In the genomic region with DNA sequence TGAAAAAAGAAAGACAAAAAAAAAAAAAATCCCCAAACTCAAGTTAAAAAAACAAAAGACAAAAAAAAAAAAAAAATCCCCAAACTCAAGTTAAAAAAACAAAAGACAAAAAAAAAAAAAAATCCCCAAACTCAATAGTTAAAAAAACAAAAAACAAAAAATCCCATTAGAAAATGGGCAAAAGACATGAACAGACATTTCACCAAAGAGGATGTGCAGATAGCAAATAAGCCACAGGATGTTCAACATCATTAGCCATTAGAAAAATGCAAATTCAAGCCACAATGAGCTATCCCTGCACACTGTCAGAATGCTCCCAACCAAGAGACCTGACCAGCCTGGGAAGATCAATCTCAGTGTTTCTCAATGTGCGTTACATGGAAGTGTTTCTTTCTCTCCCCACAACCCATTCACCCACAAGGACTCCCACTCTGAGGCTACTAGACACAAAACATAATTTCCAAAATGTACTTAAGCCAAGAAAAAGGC, we compare ENCODE assay signal across 20 cellular contexts. TPM values are rescaled to one million over a fixed set of nuclear protein-coding genes. Genes with fewer than 3 reads are reported as not detected.
"Had no signal": no experiment of that assay in that cellular context is flagged by ENCODE, and none has a peak within 500 bp of the region (broad histone marks: within the 10 kb centered on the region; RNA-seq: fewer than 3 reads in every experiment).

No MANE protein-coding gene starts in this region.

- H3K4me1 ChIP-seq: colonic mucosa had no signal

- H3K27me3 Mint-ChIP-seq: activated CD8-positive, alpha-beta T cell treated with anti-CD3 and anti-CD28 coated beads for 36 hours; naive thymus-derived CD8-positive, alpha-beta T cell; stimulated activated naive CD8-positive, alpha-beta T cell treated with anti-CD3 and anti-CD28 coated beads, Interleukin-15, Interleukin-2, amounts not matched to agents 100 ng/mL and 50 ng/mL, for 24 hours had no signal

- H3K4me3 ChIP-seq: cardiac muscle cell, colonic mucosa, sigmoid colon, testis had no signal

- H3K4me3 Mint-ChIP-seq: activated CD8-positive, alpha-beta T cell treated with anti-CD3 and anti-CD28 coated beads for 36 hours; naive thymus-derived CD8-positive, alpha-beta T cell; stimulated activated naive CD8-positive, alpha-beta T cell treated with anti-CD3 and anti-CD28 coated beads, Interleukin-15, Interleukin-2, amounts not matched to agents 100 ng/mL and 50 ng/mL, for 24 hours had no signal

- H3K9me3 Mint-ChIP-seq: activated CD8-positive, alpha-beta T cell treated with anti-CD3 and anti-CD28 coated beads for 36 hours; immature natural killer cell; stimulated activated naive CD8-positive, alpha-beta T cell treated with anti-CD3 and anti-CD28 coated beads, Interleukin-15, Interleukin-2, amounts not matched to agents 100 ng/mL and 50 ng/mL, for 24 hours had no signal

- H3K27ac Mint-ChIP-seq: activated CD8-positive, alpha-beta T cell treated with anti-CD3 and anti-CD28 coated beads for 36 hours; naive thymus-derived CD8-positive, alpha-beta T cell; stimulated activated naive CD8-positive, alpha-beta T cell treated with anti-CD3 and anti-CD28 coated beads, Interleukin-15, Interleukin-2, amounts not matched to agents 100 ng/mL and 50 ng/mL, for 24 hours had no signal

- H3K27ac ChIP-seq: cardiac muscle cell, colonic mucosa, sigmoid colon, WERI-Rb-1 had no signal

- H3K27me3 ChIP-seq: cardiac muscle cell, colonic mucosa, sigmoid colon, testis had no signal

- ATAC-seq: activated CD8-positive, alpha-beta T cell treated with anti-CD3 and anti-CD28 coated beads for 36 hours; naive thymus-derived CD8-positive, alpha-beta T cell had no signal

- DNase-seq: activated CD4-positive, alpha-beta T cell treated with anti-CD3 and anti-CD28 coated beads for 4 hours; activated CD8-positive, alpha-beta T cell treated with anti-CD3 and anti-CD28 coated beads for 36 hours; activated naive CD4-positive, alpha-beta T cell; colonic mucosa; immature natural killer cell; mammary epithelial cell; naive thymus-derived CD8-positive, alpha-beta T cell; sigmoid colon; stimulated activated CD4-positive, alpha-beta T cell treated with anti-CD3 and anti-CD28 coated beads, Interleukin-12 subunit alpha, Interleukin-12 subunit beta, amount 100 ng/mL, for 4 hours; stimulated activated CD4-positive, alpha-beta T cell treated with anti-CD3 and anti-CD28 coated beads, Interleukin-4, amount 100 ng/mL, for 1 hour; stimulated activated CD8-positive, alpha-beta memory T cell treated with anti-CD3 and anti-CD28 coated beads, Interleukin-4, amount 100 ng/mL, for 48 hours; T-helper 9 cell; testis; WERI-Rb-1 had no signal

- H3K4me1 Mint-ChIP-seq: immature natural killer cell had no signal

- H3K9me3 ChIP-seq: colonic mucosa, sigmoid colon, testis had no signal

RNA-seq across cellular contexts. Expression of a gene that starts 33.9 kb away (rescaled TPM):
- total RNA-seq: activated CD8-positive, alpha-beta T cell treated with anti-CD3 and anti-CD28 coated beads for 36 hours; cardiac muscle cell; colonic mucosa; epithelial cell of proximal tubule; mammary epithelial cell; mononuclear cell; naive thymus-derived CD8-positive, alpha-beta T cell; pulmonary artery endothelial cell; ureter had no signal
